ENCODE assay signal across 8 cellular contexts in the genomic region with DNA sequence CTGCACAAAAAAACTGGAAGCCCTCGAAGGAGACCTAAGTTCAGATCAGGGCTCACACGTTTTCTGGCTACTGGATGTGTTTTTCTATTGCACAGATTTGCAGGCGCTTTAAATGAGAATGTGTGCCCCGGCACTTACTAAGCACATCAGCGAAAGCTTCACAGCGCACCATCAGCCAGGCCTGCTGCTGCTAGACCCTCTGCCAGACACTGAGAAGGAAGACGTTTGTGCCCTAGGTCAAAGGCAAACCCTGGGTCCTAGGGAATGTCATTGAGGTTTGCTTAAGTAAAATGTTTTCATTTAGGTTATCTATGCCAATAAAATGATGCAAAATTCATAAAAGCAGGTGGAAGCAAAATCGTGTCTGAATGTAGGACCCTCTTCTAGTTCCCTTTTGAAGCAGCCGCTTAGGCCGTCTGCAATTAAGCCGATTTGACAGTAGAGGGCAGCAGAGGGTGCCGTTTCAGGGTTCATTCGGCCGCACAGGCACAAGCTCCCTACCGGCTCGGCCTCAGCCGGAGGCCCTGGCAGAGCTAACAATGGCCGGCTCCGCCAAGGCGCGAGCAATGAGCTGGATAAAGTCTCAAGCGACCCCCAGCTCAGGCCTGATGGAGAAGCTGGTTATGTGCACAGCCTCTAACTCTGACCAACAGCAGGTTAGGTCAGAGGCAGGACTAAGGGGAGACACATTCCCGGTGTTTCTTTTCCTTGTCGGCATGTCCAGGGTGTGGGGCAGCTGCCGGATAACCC.
DNase-seq lines count a peak whose midpoint lies in the region; ATAC-seq and TF ChIP-seq lines count a peak whose summit lies in the region.

No MANE protein-coding gene starts in this region.

- intact Hi-C loops in ascending aorta (cut with DNase I): loop anchor here (1.0 to 5.0 kb wide), 4 partner anchors 357 to 649 kb away; a partner anchor contains a TSS

- TF ChIP-seq CTCF in GM06990 (IDR thresholded peaks at IDR 0.05; ENCODE audit: insufficient read depth, low read length, poor library complexity, severe bottlenecking) (peak; percentile 87), HFF-Myc (IDR thresholded peaks at IDR 0.05; ENCODE audit: low read depth, low read length, missing control alignments) (peak; percentile 83), ascending aorta (IDR thresholded peaks at IDR 0.05) (peak; percentile 82 to 91 (median 85))

- no peaks in the 10 kb centered on the region for H3K36me3 ChIP-seq in GM06990 (ENCODE audit: control insufficient read depth, insufficient read depth, low read length)
- no peaks in the 10 kb centered on the region for H3K36me3 ChIP-seq in ascending aorta

- ATAC-seq in GM19452 (IDR thresholded peaks at IDR 0.05; ENCODE audit: unreplicated experiment): no peak

- no peak overlapping the region for H3K27ac ChIP-seq in ascending aorta

- H3K9me3 ChIP-seq in ascending aorta: no peaks in the 10 kb centered on the region

- DNase-seq in GM06990 (ENCODE audit: extremely low read depth, insufficient read length): peak; percentile 38
- DNase-seq in HFF-Myc (ENCODE audit: extremely low read depth, low read depth): peak; percentile 12
- DNase-seq in NCI-H1092 treated with DMSO at 0.1 percent for 48 hours (lab: John Stamatoyannopoulos, UW): peak; percentile 83
- DNase-seq in SKM-1 (lab: John Stamatoyannopoulos, UW; ENCODE audit: unreplicated experiment): peak; percentile 62
- DNase-seq in ascending aorta (ENCODE audit: low spot score in 2 of 2): peak in 1 of 2 donors; percentile 88
- peak; percentile 75 for DNase-seq in hepatic stellate cell (ENCODE audit: low spot score)
- DNase-seq in retina: peak; percentile 91

- H3K27me3 ChIP-seq in GM06990 (replicated peaks; ENCODE audit: control insufficient read depth, insufficient read depth, low read length) (no peaks in the 10 kb centered on the region), ascending aorta (no peaks in the 10 kb centered on the region)

- no peak overlapping the region for H3K4me3 ChIP-seq in GM06990 (replicated peaks; ENCODE audit: low read depth, low read length)
- no peak overlapping the region for H3K4me3 ChIP-seq in HFF-Myc (replicated peaks; ENCODE audit: low read depth, low read length)
- H3K4me3 ChIP-seq in ascending aorta: peak overlapping the region in 1 of 2 donors; percentile 28

- peaks cover 0 to 6% of the 10 kb centered on the region in 2 donors for H3K4me1 ChIP-seq in ascending aorta
